ENCODE assay signal across 17 cellular contexts in the genomic region with DNA sequence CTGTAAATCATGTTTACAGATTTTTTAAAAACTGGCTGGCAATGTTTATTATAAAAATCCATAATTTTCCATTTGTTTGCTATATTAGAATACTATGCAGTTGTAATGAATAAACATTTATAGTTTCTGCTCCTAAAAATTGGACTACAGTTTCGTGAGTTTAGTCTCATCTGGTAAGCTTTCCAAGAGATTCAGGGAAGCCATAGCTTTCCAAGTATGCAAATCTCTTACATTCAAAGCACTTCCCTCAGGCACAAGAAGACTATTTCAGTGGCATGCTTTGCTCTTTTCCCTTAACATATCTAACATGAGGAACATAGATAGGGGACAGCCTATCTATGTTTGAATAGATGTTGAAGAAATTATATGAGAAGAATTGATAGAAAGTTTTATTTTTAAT.
DNase-seq lines count a peak whose midpoint lies in the region; ATAC-seq, FAIRE-seq and TF ChIP-seq lines count a peak whose summit lies in the region.
"Had no signal": no experiment of that assay in that cellular context is flagged by ENCODE, and none has a peak within 500 bp of the region (broad histone marks: within the 10 kb centered on the region; RNA-seq: fewer than 3 reads in every experiment).

No MANE protein-coding gene starts in this region.

- H3K36me3 Mint-ChIP-seq in effector memory CD8-positive, alpha-beta T cell (ENCODE audit: insufficient read depth): no peaks in the 10 kb centered on the region
- H3K36me3 Mint-ChIP-seq: activated naive CD4-positive, alpha-beta T cell treated with anti-CD3 and anti-CD28 coated beads, Interleukin-2, amount 50 U/mL, for 24 hours; memory B cell; naive B cell had no signal

- no peaks in the 10 kb centered on the region for H3K4me1 Mint-ChIP-seq in effector memory CD8-positive, alpha-beta T cell (ENCODE audit: low read depth in 2 of 2)
- H3K4me1 Mint-ChIP-seq: activated naive CD4-positive, alpha-beta T cell treated with anti-CD3 and anti-CD28 coated beads, Interleukin-2, amount 50 U/mL, for 24 hours; memory B cell; naive B cell had no signal

- H3K4me1 ChIP-seq in kidney (ENCODE audit: control insufficient read depth in 1 of 2, insufficient read depth in 1 of 2, low read depth in 1 of 2, low read length in 2 of 2): peaks cover 6 to 32% of the 10 kb centered on the region in 2 donors

- peak; percentile 11 for DNase-seq in HT-29 (ENCODE audit: low spot score)
- DNase-seq in NCI-H526 treated with DMSO at 0.1 percent for 48 hours (lab: John Stamatoyannopoulos, UW): peak; percentile 81
- no peak for DNase-seq in kidney
- DNase-seq in renal cortical epithelial cell (ENCODE audit: low read depth): peak; percentile 60
- DNase-seq in NCI-H345 treated with DMSO at 0.1 percent for 48 hours (lab: John Stamatoyannopoulos, UW; ENCODE audit: unreplicated experiment): no peak
- no peak for DNase-seq in effector memory CD8-positive, alpha-beta T cell
- DNase-seq in NAMALWA (ENCODE audit: low spot score): no peak
- DNase-seq: activated T-cell treated with anti-CD3 and anti-CD28 coated beads, Interleukin-2, amount 50 U/mL, for 48 hours; Karpas-422; naive B cell; NCI-H345; RPMI8226; stimulated activated naive CD4-positive, alpha-beta T cell had no signal

- FAIRE-seq in kidney (lab: Jason Lieb, UNC): peak; percentile 64

- intact Hi-C loops in kidney (cut with DNase I): no loop called here

- no peak for TF ChIP-seq CTCF in kidney (IDR thresholded peaks at IDR 0.05; ENCODE audit: borderline replicate concordance, extremely low read depth, insufficient read depth)

- H3K9me3 ChIP-seq in kidney (ENCODE audit: control insufficient read depth in 1 of 2, low read length in 2 of 2): no peaks in the 10 kb centered on the region
- H3K9me3 ChIP-seq: ascending aorta had no signal

- H3K27ac ChIP-seq in kidney (ENCODE audit: low read depth in 2 of 2, low read length in 2 of 2): peak overlapping the region; percentile 71 to 75
- H3K27ac ChIP-seq: ascending aorta had no signal

- peak overlapping the region in 1 of 2 donors; percentile 21 for H3K9ac ChIP-seq in kidney (ENCODE audit: low read length in 2 of 2)

- H3K9me3 Mint-ChIP-seq in effector memory CD8-positive, alpha-beta T cell: peaks cover 7 to 10% of the 10 kb centered on the region in 2 donors
- H3K9me3 Mint-ChIP-seq: activated naive CD4-positive, alpha-beta T cell treated with anti-CD3 and anti-CD28 coated beads, Interleukin-2, amount 50 U/mL, for 24 hours; memory B cell had no signal

- H3K36me3 ChIP-seq in kidney (ENCODE audit: control insufficient read depth in 1 of 2, insufficient read depth in 2 of 2, low read length in 2 of 2): no peaks in the 10 kb centered on the region
- H3K36me3 ChIP-seq: ascending aorta had no signal

- no peaks in the 10 kb centered on the region for H3K27me3 Mint-ChIP-seq in effector memory CD8-positive, alpha-beta T cell
- H3K27me3 Mint-ChIP-seq: activated naive CD4-positive, alpha-beta T cell treated with anti-CD3 and anti-CD28 coated beads, Interleukin-2, amount 50 U/mL, for 24 hours; memory B cell; naive B cell had no signal

- no peak overlapping the region for H3K27ac Mint-ChIP-seq in effector memory CD8-positive, alpha-beta T cell
- H3K27ac Mint-ChIP-seq: activated naive CD4-positive, alpha-beta T cell treated with anti-CD3 and anti-CD28 coated beads, Interleukin-2, amount 50 U/mL, for 24 hours; memory B cell; naive B cell had no signal

- no peak overlapping the region for H3K4me3 Mint-ChIP-seq in effector memory CD8-positive, alpha-beta T cell
- H3K4me3 Mint-ChIP-seq: activated naive CD4-positive, alpha-beta T cell treated with anti-CD3 and anti-CD28 coated beads, Interleukin-2, amount 50 U/mL, for 24 hours; memory B cell; naive B cell had no signal

- peak overlapping the region in 1 of 2 donors; percentile 36 for H3K4me3 ChIP-seq in kidney (ENCODE audit: low read length in 2 of 2)

- no peak for ATAC-seq in effector memory CD8-positive, alpha-beta T cell (replicated peaks)
- ATAC-seq: HCT116 had no signal

Comparison
In these comparisons a context has a peak if more than half of its experiments do, and no peak if none do; other contexts are left out.
1. DNase-seq: peak in HT-29 (single experiment), NCI-H526 treated with DMSO at 0.1 percent for 48 hours (single experiment) and renal cortical epithelial cell (single experiment); none in kidney (single experiment), NCI-H345 treated with DMSO at 0.1 percent for 48 hours (single experiment), effector memory CD8-positive, alpha-beta T cell (0 of 3) and NAMALWA (single experiment).